21 cellular contexts compared by ENCODE assay signal in the genomic region with DNA sequence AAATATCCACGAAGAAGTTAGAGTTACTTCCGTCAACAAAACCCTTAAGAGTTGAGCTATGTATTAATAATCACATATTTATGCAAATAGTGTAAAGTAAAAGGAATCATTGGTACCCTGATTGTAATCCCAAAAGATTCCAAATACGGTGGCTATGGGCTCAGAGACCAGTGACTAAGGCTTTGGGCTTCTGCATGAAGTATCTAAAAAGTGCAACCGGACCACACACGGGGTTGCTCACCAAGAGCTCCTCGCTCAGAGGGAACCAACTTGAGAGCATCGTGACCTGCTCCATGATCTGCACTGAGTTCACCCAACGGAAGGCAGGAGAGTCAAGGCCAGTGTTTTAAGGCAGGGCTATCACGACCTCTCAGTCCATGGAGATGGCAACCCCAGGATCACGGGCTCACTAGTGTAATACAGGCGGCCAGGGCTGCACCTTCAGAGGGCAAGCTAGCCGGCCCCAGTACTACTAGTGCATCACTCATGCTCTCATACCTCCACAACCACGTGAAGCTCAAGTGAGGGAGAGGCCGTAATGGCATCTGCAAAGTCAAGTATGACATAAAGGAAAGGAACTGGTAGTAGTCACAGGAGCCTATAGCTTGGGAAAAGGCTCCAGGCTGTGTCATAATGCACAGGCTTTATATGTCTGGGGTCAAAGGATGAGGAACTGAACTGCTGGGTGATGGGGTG.
DNase-seq lines count a peak whose midpoint lies in the region; ATAC-seq and TF ChIP-seq lines count a peak whose summit lies in the region.
"Had no signal": no experiment of that assay in that cellular context is flagged by ENCODE, and none has a peak within 500 bp of the region (broad histone marks: within the 10 kb centered on the region; RNA-seq: fewer than 3 reads in every experiment).

No MANE protein-coding gene starts in this region.

- H3K36me3 ChIP-seq in left ventricle myocardium inferior, result peaks cover 25% of the 10 kb centered on the region
- peaks cover 20% of the 10 kb centered on the region for H3K36me3 ChIP-seq in right atrium auricular region
- peaks cover 10 to 67% (median 38%) of the 10 kb centered on the region in 4 donors for H3K36me3 ChIP-seq in esophagus muscularis mucosa
- H3K36me3 ChIP-seq in aorta (ENCODE audit: control insufficient read depth in 1 of 2, insufficient read depth in 2 of 2, low read length in 1 of 2), result peaks cover 3 to 6% of the 10 kb centered on the region in 2 donors

- no peak for DNase-seq in left ventricle myocardium inferior
- no peak for DNase-seq in right atrium auricular region (ENCODE audit: low spot score)
- peak; percentile 83 for DNase-seq in esophagus muscularis mucosa (ENCODE audit: extremely low spot score)
- no peak for DNase-seq in stimulated activated effector memory CD8-positive, alpha-beta T cell treated with anti-CD3 and anti-CD28 coated beads, Interleukin-12 subunit alpha, Interleukin-12 subunit beta, amount 100 ng/mL, for 72 hours (ENCODE audit: low spot score in 2 of 2)
- no peak for DNase-seq in aorta
- DNase-seq in DMS 273 treated with DMSO at 0.1 percent for 48 hours (lab: John Stamatoyannopoulos, UW), result no peak
- no peak for DNase-seq in hippocampal formation (lab: John Stamatoyannopoulos, UW)
- DNase-seq: GM23248, H7, Kasumi-1, MV-4-11, NCI-H1105 treated with DMSO at 0.1 percent for 48 hours, NCI-H146, NCI-H1930, NCI-H446 treated with DMSO at 0.1 percent for 48 hours, NCI-H526, NCI-H82, PC-9, Right ventricle myocardium superior, RPMI8226 had no signal

- peaks cover 25% of the 10 kb centered on the region for H3K4me1 Mint-ChIP-seq in stimulated activated effector memory CD8-positive, alpha-beta T cell treated with anti-CD3 and anti-CD28 coated beads, Interleukin-12 subunit alpha, Interleukin-12 subunit beta, amount 100 ng/mL, for 72 hours

- intact Hi-C loops in left ventricle myocardium inferior (cut with micrococcal nuclease), result no loop called here
- intact Hi-C loops in esophagus muscularis mucosa (cut with DNase I), result no loop called here
- intact Hi-C loops in aorta (cut with DNase I), result no loop called here

- H3K4me3 ChIP-seq in left ventricle myocardium inferior (no peak overlapping the region), right atrium auricular region (no peak overlapping the region), esophagus muscularis mucosa (no peak overlapping the region), aorta (ENCODE audit: low read length in 2 of 2) (no peak overlapping the region)
- H3K4me3 ChIP-seq: GM23248, K562, PC-9 had no signal

- TF ChIP-seq EP300 in esophagus muscularis mucosa (IDR thresholded peaks at IDR 0.05), result no peak

- H3K9me3 ChIP-seq in left ventricle myocardium inferior (replicated peaks) (no peaks in the 10 kb centered on the region), right atrium auricular region (no peaks in the 10 kb centered on the region), esophagus muscularis mucosa (no peaks in the 10 kb centered on the region), aorta (ENCODE audit: control insufficient read depth, low read length) (no peaks in the 10 kb centered on the region)

- no peaks in the 10 kb centered on the region for H3K9me3 Mint-ChIP-seq in stimulated activated effector memory CD8-positive, alpha-beta T cell treated with anti-CD3 and anti-CD28 coated beads, Interleukin-12 subunit alpha, Interleukin-12 subunit beta, amount 100 ng/mL, for 72 hours

- no peak for TF ChIP-seq POLR2A in esophagus muscularis mucosa (IDR thresholded peaks at IDR 0.05; ENCODE audit: low read depth)

- peaks cover 43% of the 10 kb centered on the region for H3K4me1 ChIP-seq in left ventricle myocardium inferior
- H3K4me1 ChIP-seq in right atrium auricular region, result peaks cover 0 to 26% of the 10 kb centered on the region in 2 donors
- peaks cover 0 to 5% (median 2%) of the 10 kb centered on the region in 4 donors for H3K4me1 ChIP-seq in esophagus muscularis mucosa
- H3K4me1 ChIP-seq in aorta (ENCODE audit: control insufficient read depth in 1 of 2, insufficient read depth in 2 of 2, low read length in 2 of 2), result no peaks in the 10 kb centered on the region

- H3K36me3 Mint-ChIP-seq in stimulated activated effector memory CD8-positive, alpha-beta T cell treated with anti-CD3 and anti-CD28 coated beads, Interleukin-12 subunit alpha, Interleukin-12 subunit beta, amount 100 ng/mL, for 72 hours, result peaks cover 72% of the 10 kb centered on the region

- 96% methylated on average over 14 of the region's 14 CpGs for WGBS in esophagus muscularis mucosa
- 95 to 97% methylated on average over 14 of the region's 14 CpGs for WGBS in aorta, 2 donors

- no peak for ATAC-seq in stimulated activated effector memory CD8-positive, alpha-beta T cell treated with anti-CD3 and anti-CD28 coated beads, Interleukin-12 subunit alpha, Interleukin-12 subunit beta, amount 100 ng/mL, for 72 hours
- ATAC-seq in aorta (ENCODE audit: low FRiP score), result no peak
- ATAC-seq: K562 had no signal

- H3K27ac ChIP-seq in left ventricle myocardium inferior (replicated peaks) (peak overlapping the region; percentile 75), right atrium auricular region (peak overlapping the region in 1 of 2 donors; percentile 59), esophagus muscularis mucosa (replicated peaks in 1 of 4) (no peak overlapping the region), aorta (ENCODE audit: low read depth in 1 of 2, low read length in 2 of 2) (no peak overlapping the region)
- H3K27ac ChIP-seq: GM23248, PC-9 had no signal

- no peak overlapping the region for H3K4me3 Mint-ChIP-seq in stimulated activated effector memory CD8-positive, alpha-beta T cell treated with anti-CD3 and anti-CD28 coated beads, Interleukin-12 subunit alpha, Interleukin-12 subunit beta, amount 100 ng/mL, for 72 hours

- no peaks in the 10 kb centered on the region for H3K27me3 ChIP-seq in left ventricle myocardium inferior (ENCODE audit: low read depth)
- H3K27me3 ChIP-seq in right atrium auricular region, result no peaks in the 10 kb centered on the region
- no peaks in the 10 kb centered on the region for H3K27me3 ChIP-seq in esophagus muscularis mucosa
- no peaks in the 10 kb centered on the region for H3K27me3 ChIP-seq in aorta (ENCODE audit: control insufficient read depth in 1 of 2, insufficient read depth in 2 of 2, low read length in 1 of 2)

- H3K27ac Mint-ChIP-seq in stimulated activated effector memory CD8-positive, alpha-beta T cell treated with anti-CD3 and anti-CD28 coated beads, Interleukin-12 subunit alpha, Interleukin-12 subunit beta, amount 100 ng/mL, for 72 hours, result peak overlapping the region; percentile 58

- TF ChIP-seq CTCF in left ventricle myocardium inferior (IDR thresholded peaks at IDR 0.05; ENCODE audit: borderline replicate concordance) (no peak), right atrium auricular region (IDR thresholded peaks at IDR 0.05) (no peak), esophagus muscularis mucosa (IDR thresholded peaks at IDR 0.05) (no peak)
